ENCODE assay signal across 8 cellular contexts in genomic region chr22:31080164-31080847, GRCh38. TPM values are rescaled to one million over a fixed set of nuclear protein-coding genes. Genes with fewer than 3 reads are reported as not detected.
A peak's percentile ranks its signal among the peaks of the same experiment; 100 is the strongest.
DNase-seq lines count a peak whose midpoint lies in the region; ATAC-seq, FAIRE-seq and TF ChIP-seq lines count a peak whose summit lies in the region.

No MANE protein-coding gene starts in this region.

- H3K4me1 ChIP-seq in keratinocyte (ENCODE audit: control insufficient read depth, extremely low read depth, insufficient read depth, low read length) (peaks cover 42% of the 10 kb centered on the region), thymus (ENCODE audit: control insufficient read depth, insufficient read depth, low read length) (peaks cover 18% of the 10 kb centered on the region)

- peak overlapping the region; percentile 83 for H3K4me3 Mint-ChIP-seq in activated T-cell treated with anti-CD3 and anti-CD28 coated beads, Interleukin-2, amount 50 U/mL, for 4 hours
- H3K4me3 Mint-ChIP-seq in activated T-helper 2 cell treated with anti-CD3 and anti-CD28 coated beads, Interferon-gamma antibody, Interleukin-2, Interleukin-4, amounts not matched to agents 10 μg/mL and 5 μg/mL and 100 μg/mL, durations not matched to agents 14 hours and 24 hours and 36 hours (ENCODE audit: low read depth) = peak overlapping the region; percentile 84

- H3K9me3 ChIP-seq in keratinocyte (ENCODE audit: control insufficient read depth, low read depth, low read length) = no peaks in the 10 kb centered on the region
- H3K9me3 ChIP-seq in thymus (ENCODE audit: control insufficient read depth) = no peaks in the 10 kb centered on the region

- H3K9me3 Mint-ChIP-seq in activated T-cell treated with anti-CD3 and anti-CD28 coated beads, Interleukin-2, amount 50 U/mL, for 4 hours = no peaks in the 10 kb centered on the region
- no peaks in the 10 kb centered on the region for H3K9me3 Mint-ChIP-seq in activated T-helper 2 cell treated with anti-CD3 and anti-CD28 coated beads, Interferon-gamma antibody, Interleukin-2, Interleukin-4, amounts not matched to agents 10 μg/mL and 5 μg/mL and 100 μg/mL, durations not matched to agents 14 hours and 24 hours and 36 hours

- H3K27me3 ChIP-seq in keratinocyte (ENCODE audit: control insufficient read depth, extremely low read depth, insufficient read depth, low read length) = no peaks in the 10 kb centered on the region
- H3K27me3 ChIP-seq in thymus (ENCODE audit: control insufficient read depth, insufficient read depth) = no peaks in the 10 kb centered on the region

- peak overlapping the region; percentile 70 for H3K27ac Mint-ChIP-seq in activated T-helper 2 cell treated with anti-CD3 and anti-CD28 coated beads, Interferon-gamma antibody, Interleukin-2, Interleukin-4, amounts not matched to agents 10 μg/mL and 5 μg/mL and 100 μg/mL, durations not matched to agents 14 hours and 24 hours and 36 hours

- 42% methylated on average over 5 of the region's 5 CpGs for WGBS in thymus

- TF ChIP-seq CTCF in keratinocyte (optimal IDR thresholded peaks at IDR 0.05 in 1 of 3, IDR thresholded peaks at IDR 0.05 in 1 of 3, conservative IDR thresholded peaks at IDR 0.05 in 1 of 3; ENCODE audit: extremely low read depth in 1 of 3, insufficient read depth in 2 of 3, low read length in 3 of 3) = no peak

- H2AFZ ChIP-seq in keratinocyte (ENCODE audit: control insufficient read depth, low read length) = peak overlapping the region; percentile 86

- DNase-seq in activated T-cell treated with anti-CD3 and anti-CD28 coated beads, Interleukin-2, amount 50 U/mL, for 4 hours = no peak
- no peak for DNase-seq in activated T-cell treated with anti-CD3 and anti-CD28 coated beads, Interleukin-2, amount 50 U/mL, for 1 hour
- no peak for DNase-seq in activated T-helper 2 cell treated with anti-CD3 and anti-CD28 coated beads, Interferon-gamma antibody, Interleukin-2, Interleukin-4, amounts not matched to agents 10 μg/mL and 5 μg/mL and 100 μg/mL, durations not matched to agents 14 hours and 24 hours and 36 hours (ENCODE audit: low spot score)
- DNase-seq in keratinocyte (ENCODE audit: low read depth, low spot score) (no peak), AG08395 (ENCODE audit: low spot score) (no peak), posterior vena cava (ENCODE audit: low spot score) (no peak), GM19238 (ENCODE audit: insufficient read length, low spot score) (no peak)

- H3K4me1 Mint-ChIP-seq in activated T-cell treated with anti-CD3 and anti-CD28 coated beads, Interleukin-2, amount 50 U/mL, for 4 hours (ENCODE audit: low read depth) = peaks cover 38% of the 10 kb centered on the region
- peaks cover 29% of the 10 kb centered on the region for H3K4me1 Mint-ChIP-seq in activated T-helper 2 cell treated with anti-CD3 and anti-CD28 coated beads, Interferon-gamma antibody, Interleukin-2, Interleukin-4, amounts not matched to agents 10 μg/mL and 5 μg/mL and 100 μg/mL, durations not matched to agents 14 hours and 24 hours and 36 hours (ENCODE audit: low read depth)

- H3K9me1 ChIP-seq in keratinocyte (ENCODE audit: control insufficient read depth, extremely low read depth, insufficient read depth, low read length) = peaks cover 2% of the 10 kb centered on the region

- H3K27me3 Mint-ChIP-seq in activated T-cell treated with anti-CD3 and anti-CD28 coated beads, Interleukin-2, amount 50 U/mL, for 4 hours (ENCODE audit: low read depth) = no peaks in the 10 kb centered on the region
- H3K27me3 Mint-ChIP-seq in activated T-helper 2 cell treated with anti-CD3 and anti-CD28 coated beads, Interferon-gamma antibody, Interleukin-2, Interleukin-4, amounts not matched to agents 10 μg/mL and 5 μg/mL and 100 μg/mL, durations not matched to agents 14 hours and 24 hours and 36 hours (ENCODE audit: low read depth) = no peaks in the 10 kb centered on the region

- H3K36me3 Mint-ChIP-seq in activated T-cell treated with anti-CD3 and anti-CD28 coated beads, Interleukin-2, amount 50 U/mL, for 4 hours (ENCODE audit: insufficient read depth) = no peaks in the 10 kb centered on the region
- no peaks in the 10 kb centered on the region for H3K36me3 Mint-ChIP-seq in activated T-helper 2 cell treated with anti-CD3 and anti-CD28 coated beads, Interferon-gamma antibody, Interleukin-2, Interleukin-4, amounts not matched to agents 10 μg/mL and 5 μg/mL and 100 μg/mL, durations not matched to agents 14 hours and 24 hours and 36 hours (ENCODE audit: low read depth)

- H4K20me1 ChIP-seq in keratinocyte (ENCODE audit: control insufficient read depth, extremely low read depth, insufficient read depth, low read length) = peaks cover 8% of the 10 kb centered on the region

- peak overlapping the region; percentile 85 to 87 (median 86) for H3K4me3 ChIP-seq in keratinocyte (ENCODE audit: control insufficient read depth in 2 of 3, extremely low read depth in 1 of 3, insufficient read depth in 2 of 3, low read depth in 1 of 3, low read length in 3 of 3)
- H3K4me3 ChIP-seq in thymus (ENCODE audit: low read length) = peak overlapping the region; percentile 71

- peak overlapping the region; percentile 90 for H3K4me2 ChIP-seq in keratinocyte (ENCODE audit: control insufficient read depth, extremely low read depth, insufficient read depth, low read depth, low read length)

- dilution Hi-C loops in keratinocyte (cut with MboI; ENCODE audit: extremely low pct_ligation_motif_present, low sequenced_read_pairs) = no loop called here

- no peak for FAIRE-seq in keratinocyte (lab: Jason Lieb, UNC)

- peaks cover 39% of the 10 kb centered on the region for H3K79me2 ChIP-seq in keratinocyte (ENCODE audit: control insufficient read depth, insufficient read depth, low read length)

- H3K27ac ChIP-seq in keratinocyte (ENCODE audit: control insufficient read depth, insufficient read depth, low read length) (peak overlapping the region; percentile 92), thymus (ENCODE audit: low read depth) (no peak overlapping the region)

- no peak for ATAC-seq in activated T-cell treated with anti-CD3 and anti-CD28 coated beads, Interleukin-2, amount 50 U/mL, for 4 hours

- intact Hi-C loops in activated T-helper 2 cell treated with anti-CD3 and anti-CD28 coated beads, Interferon-gamma antibody, Interleukin-2, Interleukin-4, amounts not matched to agents 10 μg/mL and 5 μg/mL and 100 μg/mL, durations not matched to agents 14 hours and 24 hours and 36 hours (cut with micrococcal nuclease) = loop anchor here (5.0 to 10.0 kb wide), 3 partner anchors 133 to 338 kb away; partner anchors contain the start of gene LIMK2
- intact Hi-C loops in posterior vena cava (cut with DNase I) = loop anchor here (2.0 to 5.0 kb wide), 3 partner anchors 43 to 113 kb away; partner anchors contain the start of genes MORC2 (in 2 of the 2) and TUG1 (in 2 of the 2)

- H3K9ac ChIP-seq in keratinocyte (ENCODE audit: control insufficient read depth, extremely low read depth, insufficient read depth, low read length) = peak overlapping the region; percentile 91

- peaks cover 7 to 24% of the 10 kb centered on the region in 2 experiments for H3K36me3 ChIP-seq in keratinocyte (ENCODE audit: control insufficient read depth in 2 of 2, extremely low read depth in 1 of 2, insufficient read depth in 2 of 2, low read length in 2 of 2)
- no peaks in the 10 kb centered on the region for H3K36me3 ChIP-seq in thymus (ENCODE audit: control insufficient read depth, insufficient read depth)

RNA-seq across cellular contexts. Expression of gene SMTN, which starts 0.8 kb away (rescaled TPM):
- total RNA-seq in activated T-cell treated with anti-CD3 and anti-CD28 coated beads, Interleukin-2, amount 50 U/mL, for 4 hours = 10 to 100 TPM in 1 of 3 donors, 1 to 10 TPM in 2; 8.9 to 10.4 (median 9.4) TPM
- 27.0 and 28.9 TPM in 2 replicates for total RNA-seq in activated T-helper 2 cell treated with anti-CD3 and anti-CD28 coated beads, Interferon-gamma antibody, Interleukin-2, Interleukin-4, amounts not matched to agents 10 μg/mL and 5 μg/mL and 100 μg/mL, durations not matched to agents 14 hours and 24 hours and 36 hours
- polyA plus RNA-seq in keratinocyte (51.1 to 131 TPM (median 61.2 TPM) in 3 replicates), thymus (26.3 TPM)
- polyA plus RNA-seq in keratinocyte (2011; ENCODE audit: low read depth) = 94.1 TPM
- 39.0 and 77.5 TPM in 2 replicates for polyA plus RNA-seq in keratinocyte (2011; cell fraction: cytosol; rRNA removed)
- 212 and 218 TPM in 2 replicates for polyA plus RNA-seq in keratinocyte (2011; cell fraction: nucleus; rRNA removed)
- polyA plus RNA-seq in keratinocyte (2012; ENCODE audit: low replicate concordance) = 49.4 and 178 TPM in 2 replicates
- 49.3 to 251 TPM (median 55.2 TPM) in 3 replicates for polyA minus RNA-seq in keratinocyte
- polyA minus RNA-seq in keratinocyte (2011; cell fraction: cytosol; rRNA and poly(A)+ RNA removed) = 145 TPM
- 134 and 142 TPM in 2 replicates for polyA minus RNA-seq in keratinocyte (2011; cell fraction: nucleus; rRNA and poly(A)+ RNA removed)
- total RNA-seq in posterior vena cava = 100 to 1,000 TPM; 511 to 666 TPM

RNA-seq across cellular contexts. Expression of gene SELENOM, which starts 27.1 kb away (rescaled TPM):
- total RNA-seq in activated T-cell treated with anti-CD3 and anti-CD28 coated beads, Interleukin-2, amount 50 U/mL, for 4 hours = 10 to 100 TPM in 2 of 3 donors, 1 to 10 TPM in 1; 8.1 to 19.2 (median 12.1) TPM
- 7.9 and 9.4 TPM in 2 replicates for total RNA-seq in activated T-helper 2 cell treated with anti-CD3 and anti-CD28 coated beads, Interferon-gamma antibody, Interleukin-2, Interleukin-4, amounts not matched to agents 10 μg/mL and 5 μg/mL and 100 μg/mL, durations not matched to agents 14 hours and 24 hours and 36 hours
- 9.1 to 27.7 TPM (median 16.3 TPM) in 3 replicates for polyA plus RNA-seq in keratinocyte
- 2.0 TPM for polyA plus RNA-seq in keratinocyte (2011; ENCODE audit: low read depth)
- 15.6 and 62.0 TPM in 2 replicates for polyA plus RNA-seq in keratinocyte (2011; cell fraction: cytosol; rRNA removed)
- polyA plus RNA-seq in keratinocyte (2011; cell fraction: nucleus; rRNA removed) = 21.0 and 31.3 TPM in 2 replicates
- 20.2 and 23.6 TPM in 2 replicates for polyA plus RNA-seq in keratinocyte (2012; ENCODE audit: low replicate concordance)
- 2.7 to 13.0 TPM (median 4.8 TPM) in 3 replicates for polyA minus RNA-seq in keratinocyte
- polyA minus RNA-seq in keratinocyte (2011; cell fraction: cytosol; rRNA and poly(A)+ RNA removed) = 29.4 TPM
- polyA minus RNA-seq in keratinocyte (2011; cell fraction: nucleus; rRNA and poly(A)+ RNA removed) = 9.5 and 10.3 TPM in 2 replicates
- polyA plus RNA-seq in thymus = 122 TPM
- 100 to 1,000 TPM; 535 to 575 TPM for total RNA-seq in posterior vena cava

RNA-seq across cellular contexts. Expression of gene INPP5J, which starts 42.5 kb away (rescaled TPM):
- under 1 TPM in 2 of 3 donors, not detected in 1; 0.16 to 0.21 TPM for total RNA-seq in activated T-cell treated with anti-CD3 and anti-CD28 coated beads, Interleukin-2, amount 50 U/mL, for 4 hours
- total RNA-seq in activated T-helper 2 cell treated with anti-CD3 and anti-CD28 coated beads, Interferon-gamma antibody, Interleukin-2, Interleukin-4, amounts not matched to agents 10 μg/mL and 5 μg/mL and 100 μg/mL, durations not matched to agents 14 hours and 24 hours and 36 hours = 0.18 and 0.30 TPM in 2 replicates
- polyA plus RNA-seq in keratinocyte (0.14 to 0.26 TPM (median 0.22 TPM) in 3 replicates), thymus (1.1 TPM)
- polyA plus RNA-seq in keratinocyte (2011; ENCODE audit: low read depth) = 0.56 TPM
- polyA plus RNA-seq in keratinocyte (2011; cell fraction: cytosol; rRNA removed) = 0.09 and 0.27 TPM in 2 replicates
- polyA plus RNA-seq in keratinocyte (2011; cell fraction: nucleus; rRNA removed) = 0.69 and 0.95 TPM in 2 replicates
- polyA plus RNA-seq in keratinocyte (2012; ENCODE audit: low replicate concordance) = 0.46 and 0.72 TPM in 2 replicates
- polyA minus RNA-seq in keratinocyte = 0.33 to 1.8 TPM in 2 of 3 replicates, not detected in the other
- not detected for polyA minus RNA-seq in keratinocyte (2011; cell fraction: cytosol; rRNA and poly(A)+ RNA removed)
- polyA minus RNA-seq in keratinocyte (2011; cell fraction: nucleus; rRNA and poly(A)+ RNA removed) = 0.32 TPM in 1 of 2 replicates, not detected in the other
- under 1 TPM; 0.52 to 0.74 TPM for total RNA-seq in posterior vena cava

Comparison
In these comparisons a context has a peak if more than half of its experiments do, and no peak if none do; other contexts are left out.
1. RNA of gene SMTN, which starts 0.8 kb away (total RNA-seq): 511 to 666 TPM in posterior vena cava; 27.0 to 28.9 TPM in activated T-helper 2 cell treated with anti-CD3 and anti-CD28 coated beads, Interferon-gamma antibody, Interleukin-2, Interleukin-4, amounts not matched to agents 10 μg/mL and 5 μg/mL and 100 μg/mL, durations not matched to agents 14 hours and 24 hours and 36 hours and 8.9 to 10.4 TPM in activated T-cell treated with anti-CD3 and anti-CD28 coated beads, Interleukin-2, amount 50 U/mL, for 4 hours; every median in the first group is over 10 times any median in the second.
2. RNA of gene SELENOM, which starts 27.1 kb away (total RNA-seq): 535 to 575 TPM in posterior vena cava; 8.1 to 19.2 TPM in activated T-cell treated with anti-CD3 and anti-CD28 coated beads, Interleukin-2, amount 50 U/mL, for 4 hours and 7.9 to 9.4 TPM in activated T-helper 2 cell treated with anti-CD3 and anti-CD28 coated beads, Interferon-gamma antibody, Interleukin-2, Interleukin-4, amounts not matched to agents 10 μg/mL and 5 μg/mL and 100 μg/mL, durations not matched to agents 14 hours and 24 hours and 36 hours; every median in the first group is over 10 times any median in the second.